Comparison of ENCODE assay signal across 12 cellular contexts in genomic region chr21:33936221-33937038, GRCh38. TPM values are rescaled to one million over a fixed set of nuclear protein-coding genes. Genes with fewer than 3 reads are reported as not detected.
A peak's percentile ranks its signal among the peaks of the same experiment; 100 is the strongest.
DNase-seq lines count a peak whose midpoint lies in the region; ATAC-seq and TF ChIP-seq lines count a peak whose summit lies in the region.
"Had no signal": no experiment of that assay in that cellular context is flagged by ENCODE, and none has a peak within 500 bp of the region (broad histone marks: within the 10 kb centered on the region; RNA-seq: fewer than 3 reads in every experiment).

No MANE protein-coding gene starts in this region.

- H3K36me3 Mint-ChIP-seq in activated T-cell treated with anti-CD3 and anti-CD28 coated beads, Interleukin-2, amount 50 U/mL, for 4 hours (ENCODE audit: insufficient read depth), result peaks cover 20% of the 10 kb centered on the region

- no peaks in the 10 kb centered on the region for H3K9me3 ChIP-seq in heart left ventricle
- no peaks in the 10 kb centered on the region for H3K9me3 ChIP-seq in left lung
- no peaks in the 10 kb centered on the region for H3K9me3 ChIP-seq in upper lobe of right lung

- intact Hi-C loops in left ventricle myocardium superior (cut with micrococcal nuclease) (loop anchor here (10.0 kb wide), 1 partner anchor 138 kb away; the partner anchor contains the start of genes MRPS6 and SLC5A3), heart left ventricle (cut with DNase I) (loop anchor here in 5 of 10 donors (5.0 to 10.0 kb wide), 4 partner anchors 128 to 406 kb away; partner anchors contain the start of genes MRPS6 (in 2 of the 5) and SLC5A3 (in 2 of the 5)), left lung (cut with DNase I) (no loop called here), upper lobe of right lung (cut with DNase I) (no loop called here)

- ATAC-seq in left ventricle myocardium superior, result peak; percentile 21
- ATAC-seq in heart left ventricle, result no peak
- peak; percentile 61 to 63 for ATAC-seq in activated T-cell treated with anti-CD3 and anti-CD28 coated beads, Interleukin-2, amount 50 U/mL, for 4 hours
- peak; percentile 80 for ATAC-seq in left lung
- peak; percentile 78 for ATAC-seq in upper lobe of right lung
- ATAC-seq: PC-3 had no signal

- H3K4me1 Mint-ChIP-seq in activated T-cell treated with anti-CD3 and anti-CD28 coated beads, Interleukin-2, amount 50 U/mL, for 4 hours (ENCODE audit: low read depth), result peaks cover 84% of the 10 kb centered on the region

- H3K27me3 ChIP-seq in heart left ventricle (no peaks in the 10 kb centered on the region), left lung (no peaks in the 10 kb centered on the region), upper lobe of right lung (no peaks in the 10 kb centered on the region)

- H3K4me3 Mint-ChIP-seq in activated T-cell treated with anti-CD3 and anti-CD28 coated beads, Interleukin-2, amount 50 U/mL, for 4 hours, result peak overlapping the region; percentile 46

- 43 to 50% (median 46%) methylated on average over 5 of the region's 5 CpGs for WGBS in heart left ventricle, 4 donors

- H3K27me3 Mint-ChIP-seq in activated T-cell treated with anti-CD3 and anti-CD28 coated beads, Interleukin-2, amount 50 U/mL, for 4 hours (ENCODE audit: low read depth), result no peaks in the 10 kb centered on the region

- peak overlapping the region in 1 of 12 donors; percentile 82 for H3K27ac ChIP-seq in heart left ventricle
- H3K27ac ChIP-seq in left lung, result peak overlapping the region; percentile 65 to 74
- H3K27ac ChIP-seq in upper lobe of right lung, result peak overlapping the region; percentile 25

- TF ChIP-seq CTCF in heart left ventricle (IDR thresholded peaks at IDR 0.05), result no peak
- TF ChIP-seq CTCF in left lung (IDR thresholded peaks at IDR 0.05), result no peak
- TF ChIP-seq CTCF in upper lobe of right lung (IDR thresholded peaks at IDR 0.05), result no peak
- no peak for TF ChIP-seq CTCF in GM13976 (IDR thresholded peaks at IDR 0.05; ENCODE audit: borderline replicate concordance, control extremely low read depth, extremely low read depth, insufficient read depth, missing control alignments)

- H3K9me3 Mint-ChIP-seq in activated T-cell treated with anti-CD3 and anti-CD28 coated beads, Interleukin-2, amount 50 U/mL, for 4 hours, result no peaks in the 10 kb centered on the region
- H3K9me3 Mint-ChIP-seq: neural crest cell had no signal

- DNase-seq in left ventricle myocardium superior, result no peak
- no peak for DNase-seq in heart left ventricle
- DNase-seq in activated T-cell treated with anti-CD3 and anti-CD28 coated beads, Interleukin-2, amount 50 U/mL, for 4 hours, result peak; percentile 31
- DNase-seq in left lung, result no peak
- DNase-seq in upper lobe of right lung, result no peak
- no peak for DNase-seq in GM13976 (ENCODE audit: low spot score)
- no peak for DNase-seq in C1 segment of cervical spinal cord (lab: John Stamatoyannopoulos, UW)
- DNase-seq in DMS53 (lab: John Stamatoyannopoulos, UW), result no peak
- DNase-seq: cortex of kidney, NCI-H1092 treated with DMSO at 0.1 percent for 48 hours, PC-3 had no signal

- no peak for TF ChIP-seq POLR2A in heart left ventricle (IDR thresholded peaks at IDR 0.05)

- H3K4me3 ChIP-seq in heart left ventricle (peak overlapping the region in 1 of 12 donors; percentile 8), left lung (no peak overlapping the region), upper lobe of right lung (no peak overlapping the region)

- H3K4me1 ChIP-seq in heart left ventricle (peaks cover 0 to 46% (median 7%) of the 10 kb centered on the region in 12 donors), left lung (peaks cover 7 to 45% of the 10 kb centered on the region in 2 donors), upper lobe of right lung (peaks cover 11% of the 10 kb centered on the region)

- no peaks in the 10 kb centered on the region for H3K36me3 ChIP-seq in heart left ventricle
- H3K36me3 ChIP-seq in left lung, result no peaks in the 10 kb centered on the region
- H3K36me3 ChIP-seq in upper lobe of right lung, result no peaks in the 10 kb centered on the region

- in situ Hi-C loops in GM13976 (cut with MboI; ENCODE audit: low sequenced_read_pairs, unreplicated experiment), result no loop called here

RNA-seq across cellular contexts. Expression of gene ATP5PO, which starts 20.8 kb away (rescaled TPM):
- total RNA-seq in left ventricle myocardium superior (850 TPM), heart left ventricle (1,000 to 10,000 TPM in 1 of 9 donors, 100 to 1,000 TPM in 8; 472 to 1,228 (median 735) TPM), left lung (100 to 1,000 TPM; 152 to 156 TPM), upper lobe of right lung (107 TPM)
- polyA plus RNA-seq in heart left ventricle, result 1,000 to 10,000 TPM in 1 of 2 donors, 100 to 1,000 TPM in 1; 745 to 2,204 TPM
- 100 to 1,000 TPM; 135 to 179 (median 176) TPM for total RNA-seq in activated T-cell treated with anti-CD3 and anti-CD28 coated beads, Interleukin-2, amount 50 U/mL, for 4 hours

Comparison
In these comparisons a context has a peak if more than half of its experiments do, and no peak if none do; other contexts are left out.
1. ATAC-seq: peak in left ventricle myocardium superior (single experiment), activated T-cell treated with anti-CD3 and anti-CD28 coated beads, Interleukin-2, amount 50 U/mL, for 4 hours (2 of 2), left lung (single experiment) and upper lobe of right lung (single experiment); none in heart left ventricle (0 of 4).